Comparison of ENCODE assay signal across 15 cellular contexts in genomic region chr5:28523887-28524637, GRCh38.
A peak's percentile ranks its signal among the peaks of the same experiment; 100 is the strongest.
DNase-seq lines count a peak whose midpoint lies in the region; ATAC-seq, FAIRE-seq and TF ChIP-seq lines count a peak whose summit lies in the region.
"Had no signal": no experiment of that assay in that cellular context is flagged by ENCODE, and none has a peak within 500 bp of the region (broad histone marks: within the 10 kb centered on the region; RNA-seq: fewer than 3 reads in every experiment).

No MANE protein-coding gene starts in this region.

- H3K27ac ChIP-seq in heart left ventricle (peak overlapping the region in 1 of 12 donors; percentile 22), right atrium auricular region (no peak overlapping the region), kidney (ENCODE audit: low read depth in 2 of 2, low read length in 2 of 2) (no peak overlapping the region), tibial artery (peak overlapping the region; percentile 32 to 61)

- H3K4me1 ChIP-seq in heart left ventricle (no peaks in the 10 kb centered on the region), right atrium auricular region (no peaks in the 10 kb centered on the region), kidney (ENCODE audit: control insufficient read depth in 1 of 2, insufficient read depth in 1 of 2, low read depth in 1 of 2, low read length in 2 of 2) (no peaks in the 10 kb centered on the region), tibial artery (peaks cover 0 to 22% (median 2%) of the 10 kb centered on the region in 4 donors)

- TF ChIP-seq POLR2A in heart left ventricle (IDR thresholded peaks at IDR 0.05), result no peak

- H3K27me3 ChIP-seq in heart left ventricle (no peaks in the 10 kb centered on the region), right atrium auricular region (no peaks in the 10 kb centered on the region), tibial artery (no peaks in the 10 kb centered on the region)

- no peak overlapping the region for H3K9ac ChIP-seq in kidney (ENCODE audit: low read length in 2 of 2)

- ATAC-seq in heart left ventricle, result peak in 3 of 4 donors; percentile 43 to 78 (median 75)
- no peak for ATAC-seq in GM18520 (IDR thresholded peaks at IDR 0.05; ENCODE audit: unreplicated experiment)
- no peak for ATAC-seq in GM18873 (IDR thresholded peaks at IDR 0.05; ENCODE audit: low FRiP score, unreplicated experiment)
- no peak for ATAC-seq in GM18909 (IDR thresholded peaks at IDR 0.05; ENCODE audit: poor library complexity, unreplicated experiment)
- ATAC-seq: stimulated activated naive CD8-positive, alpha-beta T cell treated with anti-CD3 and anti-CD28 coated beads, Interleukin-15, amount 100 ng/mL, for 72 hours had no signal

- DNase-seq in heart left ventricle (no peak), right atrium auricular region (ENCODE audit: low spot score) (no peak), astrocyte of the cerebellum (ENCODE audit: low read depth) (peak; percentile 98), kidney (no peak), tibial artery (no peak)
- DNase-seq: activated CD8-positive, alpha-beta memory T cell treated with anti-CD3 and anti-CD28 coated beads for 24 hours; activated naive CD8-positive, alpha-beta T cell treated with anti-CD3 and anti-CD28 coated beads for 36 hours; DMS 273 treated with DMSO at 0.1 percent for 48 hours; NCI-H1092 treated with DMSO at 0.1 percent for 48 hours; NCI-H748 treated with DMSO at 0.1 percent for 48 hours; stimulated activated CD4-positive, alpha-beta T cell treated with anti-CD3 and anti-CD28 coated beads, Interleukin-2, amount 100 ng/mL, for 24 hours; stimulated activated naive CD8-positive, alpha-beta T cell treated with anti-CD3 and anti-CD28 coated beads, Interleukin-15, amount 100 ng/mL, for 72 hours had no signal

- no peak for TF ChIP-seq CTCF in heart left ventricle (IDR thresholded peaks at IDR 0.05)
- no peak for TF ChIP-seq CTCF in right atrium auricular region (IDR thresholded peaks at IDR 0.05)
- TF ChIP-seq CTCF in astrocyte of the cerebellum (IDR thresholded peaks at IDR 0.05; ENCODE audit: low read depth, low read length, missing control alignments), result no peak
- TF ChIP-seq CTCF in kidney (IDR thresholded peaks at IDR 0.05; ENCODE audit: borderline replicate concordance, extremely low read depth, insufficient read depth), result no peak
- TF ChIP-seq CTCF in tibial artery (IDR thresholded peaks at IDR 0.05), result no peak

- peak; percentile 47 for FAIRE-seq in kidney (lab: Jason Lieb, UNC)

- H3K36me3 ChIP-seq in heart left ventricle (no peaks in the 10 kb centered on the region), right atrium auricular region (no peaks in the 10 kb centered on the region), kidney (ENCODE audit: control insufficient read depth in 1 of 2, insufficient read depth in 2 of 2, low read length in 2 of 2) (no peaks in the 10 kb centered on the region), tibial artery (no peaks in the 10 kb centered on the region)

- in situ Hi-C loops in astrocyte of the cerebellum (cut with HindIII; ENCODE audit: low sequenced_read_pairs), result no loop called here

- intact Hi-C loops in heart left ventricle (cut with DNase I), result no loop called here
- intact Hi-C loops in kidney (cut with DNase I), result no loop called here
- intact Hi-C loops in tibial artery (cut with DNase I; ENCODE audit: low total_unique reads), result no loop called here

- no peak overlapping the region for H3K4me3 ChIP-seq in heart left ventricle
- no peak overlapping the region for H3K4me3 ChIP-seq in right atrium auricular region
- no peak overlapping the region for H3K4me3 ChIP-seq in astrocyte of the cerebellum (ENCODE audit: low read depth, low read length)
- no peak overlapping the region for H3K4me3 ChIP-seq in kidney (ENCODE audit: low read length in 2 of 2)
- no peak overlapping the region for H3K4me3 ChIP-seq in tibial artery

- H3K9me3 ChIP-seq in heart left ventricle (peaks cover 0 to 12% (median 0%) of the 10 kb centered on the region in 12 donors), right atrium auricular region (no peaks in the 10 kb centered on the region), kidney (ENCODE audit: control insufficient read depth in 1 of 2, low read length in 2 of 2) (no peaks in the 10 kb centered on the region), tibial artery (no peaks in the 10 kb centered on the region)

- 58 to 70% (median 63%) methylated on average over 4 of the region's 4 CpGs for WGBS in heart left ventricle, 4 donors

Comparison
In these comparisons a context has a peak if more than half of its experiments do, and no peak if none do; other contexts are left out.
1. ATAC-seq: peak in heart left ventricle (3 of 4); none in GM18520 (single experiment), GM18873 (single experiment) and GM18909 (single experiment).
2. H3K27ac ChIP-seq: peak in tibial artery (2 of 2); none in right atrium auricular region (0 of 2) and kidney (0 of 2).